19 cellular contexts compared by ENCODE assay signal in the genomic region with DNA sequence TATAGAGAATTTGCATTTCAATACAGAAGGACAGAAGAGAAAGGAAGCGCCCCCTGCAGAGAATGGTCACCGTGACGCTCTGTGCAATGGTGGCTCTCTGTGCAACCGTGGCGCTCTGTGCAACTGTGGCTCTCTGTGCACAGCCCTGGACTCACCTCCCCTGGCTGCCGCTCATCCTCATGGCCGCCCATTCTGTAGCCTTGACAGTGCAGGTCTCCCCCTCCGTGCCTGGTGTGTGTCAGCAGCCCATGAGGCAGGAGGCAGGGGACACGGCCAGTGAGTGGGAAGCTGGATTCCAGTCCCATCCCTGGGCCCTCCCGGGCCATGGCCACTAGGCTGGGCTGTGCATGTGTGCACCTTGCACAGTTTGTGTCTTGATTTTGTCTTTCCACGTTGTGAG. TPM values are rescaled to one million over a fixed set of nuclear protein-coding genes. Genes with fewer than 3 reads are reported as not detected.
DNase-seq lines count a peak whose midpoint lies in the region; ATAC-seq and TF ChIP-seq lines count a peak whose summit lies in the region.
"Had no signal": no experiment of that assay in that cellular context is flagged by ENCODE, and none has a peak within 500 bp of the region (broad histone marks: within the 10 kb centered on the region; RNA-seq: fewer than 3 reads in every experiment).

No MANE protein-coding gene starts in this region.

- no peak overlapping the region for H2BK5ac ChIP-seq in mesendoderm (ENCODE audit: low read length)

- H3K9me3 Mint-ChIP-seq in WTC11, result peaks cover 8% of the 10 kb centered on the region

- no peak overlapping the region for H2BK15ac ChIP-seq in mesendoderm (replicated peaks; ENCODE audit: low read depth)

- H3K4me3 ChIP-seq in right atrium auricular region, result no peak overlapping the region
- H3K4me3 ChIP-seq in mesendoderm (ENCODE audit: low read length), result no peak overlapping the region
- H3K4me3 ChIP-seq in aorta (ENCODE audit: low read length in 2 of 2), result no peak overlapping the region
- H3K4me3 ChIP-seq in hepatocyte, result no peak overlapping the region
- H3K4me3 ChIP-seq: colonic mucosa, SJSA1 had no signal

- H3K79me1 ChIP-seq in mesendoderm (ENCODE audit: low read length), result peaks cover 3% of the 10 kb centered on the region

- no peak overlapping the region for H3K27ac ChIP-seq in right atrium auricular region
- H3K27ac ChIP-seq in mesendoderm (ENCODE audit: low read depth, low read length), result no peak overlapping the region
- no peak overlapping the region for H3K27ac ChIP-seq in aorta (ENCODE audit: low read depth in 1 of 2, low read length in 2 of 2)
- H3K27ac ChIP-seq in hepatocyte, result no peak overlapping the region
- H3K27ac ChIP-seq: colonic mucosa, neutrophil, SJSA1, VCaP had no signal

- no peaks in the 10 kb centered on the region for H3K9me2 ChIP-seq in hepatocyte (replicated peaks; ENCODE audit: insufficient read depth)

- H3K18ac ChIP-seq in mesendoderm (ENCODE audit: low read length), result no peak overlapping the region

- H2AK5ac ChIP-seq in mesendoderm (ENCODE audit: low read length), result no peak overlapping the region

- H3K56ac ChIP-seq in mesendoderm (ENCODE audit: low read length), result peak overlapping the region; percentile 6

- peak; percentile 62 for ATAC-seq in WTC11
- no peak for ATAC-seq in aorta (ENCODE audit: low FRiP score)
- ATAC-seq in HG02852 (IDR thresholded peaks at IDR 0.05; ENCODE audit: unreplicated experiment), result no peak
- ATAC-seq: activated CD8-positive, alpha-beta T cell treated with anti-CD3 and anti-CD28 coated beads for 36 hours; left lobe of liver had no signal

- WGBS in mesendoderm (ENCODE audit: extremely low coverage, insufficient coverage, low lambda C conversion rate), result no CpG with 5 or more reads among the region's 11 CpGs
- whole genome bisulfite sequencing in aorta, 2 donors, result 83 to 84% methylated on average over 11 of the region's 11 CpGs
- 92% methylated on average over 11 of the region's 11 CpGs for WGBS in hepatocyte (ENCODE audit: low lambda C conversion rate, missing lambda C conversion rate)

- peaks cover 14% of the 10 kb centered on the region for H3K4me1 Mint-ChIP-seq in WTC11
- H3K4me1 Mint-ChIP-seq: brain had no signal

- H3K27ac Mint-ChIP-seq in WTC11, result peak overlapping the region; percentile 63
- H3K27ac Mint-ChIP-seq: CD4-positive, CD25-positive, alpha-beta regulatory T cell had no signal

- no peaks in the 10 kb centered on the region for H3K4me1 ChIP-seq in right atrium auricular region
- H3K4me1 ChIP-seq in mesendoderm (ENCODE audit: control insufficient read depth, low read depth, low read length), result no peaks in the 10 kb centered on the region
- H3K4me1 ChIP-seq in aorta (ENCODE audit: control insufficient read depth in 1 of 2, insufficient read depth in 2 of 2, low read length in 2 of 2), result no peaks in the 10 kb centered on the region
- no peaks in the 10 kb centered on the region for H3K4me1 ChIP-seq in hepatocyte (ENCODE audit: insufficient read depth)
- H3K4me1 ChIP-seq: colonic mucosa had no signal

- H4K5ac ChIP-seq in mesendoderm (ENCODE audit: low read length), result no peak overlapping the region

- H3K79me2 ChIP-seq in mesendoderm (ENCODE audit: control insufficient read depth, insufficient read depth, low read length) (no peaks in the 10 kb centered on the region), hepatocyte (peaks cover 44% of the 10 kb centered on the region)

- H3K4ac ChIP-seq in mesendoderm (ENCODE audit: low read depth, low read length), result no peak overlapping the region

- H2BK120ac ChIP-seq in mesendoderm (ENCODE audit: low read depth, low read length), result no peak overlapping the region

- intact Hi-C loops in cardiac septum (cut with DNase I), result no loop called here
- intact Hi-C loops in aorta (cut with DNase I), result no loop called here

- no peak overlapping the region for H2AFZ ChIP-seq in hepatocyte

- no peak overlapping the region for H3K23ac ChIP-seq in mesendoderm (ENCODE audit: low read length)

- DNase-seq in cardiac septum (ENCODE audit: low spot score) (peak; percentile 50), right atrium auricular region (ENCODE audit: low spot score) (no peak), WTC11 (ENCODE audit: low spot score) (peak; percentile 36), mesendoderm (no peak), aorta (peak; percentile 26 to 42), hepatocyte (ENCODE audit: low spot score) (no peak)
- DNase-seq: activated CD8-positive, alpha-beta T cell treated with anti-CD3 and anti-CD28 coated beads for 36 hours; colonic mucosa; DMS 273 treated with DMSO at 0.1 percent for 48 hours; NCI-H1930; NCI-H226; stimulated activated CD4-positive, alpha-beta T cell treated with anti-CD3 and anti-CD28 coated beads, Interleukin-12 subunit alpha, Interleukin-12 subunit beta, amount 100 ng/mL, for 4 hours had no signal

- H3K9me3 ChIP-seq in right atrium auricular region, result peaks cover 0 to 20% of the 10 kb centered on the region in 2 donors
- H3K9me3 ChIP-seq in aorta (ENCODE audit: control insufficient read depth, low read length), result no peaks in the 10 kb centered on the region
- H3K9me3 ChIP-seq in hepatocyte (ENCODE audit: low read depth), result peaks cover 13% of the 10 kb centered on the region
- H3K9me3 ChIP-seq: colonic mucosa, neutrophil had no signal

- H3K36me3 Mint-ChIP-seq in WTC11, result peaks cover 74% of the 10 kb centered on the region

- no peak overlapping the region for H3K4me3 Mint-ChIP-seq in WTC11
- H3K4me3 Mint-ChIP-seq: activated CD8-positive, alpha-beta T cell treated with anti-CD3 and anti-CD28 coated beads for 36 hours; brain; CD4-positive, CD25-positive, alpha-beta regulatory T cell had no signal

- peaks cover 3% of the 10 kb centered on the region for H4K20me1 ChIP-seq in hepatocyte (ENCODE audit: insufficient read depth, poor library complexity, severe bottlenecking)

- no peaks in the 10 kb centered on the region for H3K27me3 Mint-ChIP-seq in WTC11 (ENCODE audit: low read depth)
- H3K27me3 Mint-ChIP-seq: activated CD8-positive, alpha-beta T cell treated with anti-CD3 and anti-CD28 coated beads for 36 hours; brain; CD4-positive, CD25-positive, alpha-beta regulatory T cell had no signal

- H3K27me3 ChIP-seq in right atrium auricular region, result no peaks in the 10 kb centered on the region
- H3K27me3 ChIP-seq in mesendoderm (ENCODE audit: insufficient read depth, low read length, poor library complexity), result no peaks in the 10 kb centered on the region
- no peaks in the 10 kb centered on the region for H3K27me3 ChIP-seq in aorta (ENCODE audit: control insufficient read depth in 1 of 2, insufficient read depth in 2 of 2, low read length in 1 of 2)
- H3K27me3 ChIP-seq in hepatocyte, result no peaks in the 10 kb centered on the region
- H3K27me3 ChIP-seq: colonic mucosa, neutrophil, SJSA1 had no signal

- peaks cover 77% of the 10 kb centered on the region for H3K36me3 ChIP-seq in right atrium auricular region
- no peaks in the 10 kb centered on the region for H3K36me3 ChIP-seq in mesendoderm (ENCODE audit: control insufficient read depth, insufficient read depth, low read length)
- peaks cover 0 to 15% of the 10 kb centered on the region in 2 donors for H3K36me3 ChIP-seq in aorta (ENCODE audit: control insufficient read depth in 1 of 2, insufficient read depth in 2 of 2, low read length in 1 of 2)
- H3K36me3 ChIP-seq in hepatocyte (replicated peaks; ENCODE audit: insufficient read depth, low read depth), result peaks cover 3% of the 10 kb centered on the region

- H3K4me2 ChIP-seq in mesendoderm (ENCODE audit: low read length) (no peak overlapping the region), hepatocyte (no peak overlapping the region)

- H4K8ac ChIP-seq in mesendoderm (ENCODE audit: low read depth, low read length), result no peak overlapping the region

- CTCF ChIA-PET in WTC11 (lab: Charles Lee), result interaction anchor here (1.2 kb wide), 1 partner anchor 8 kb away, joined by 7 read pairs; no protein-coding TSS in a partner anchor

- H3K9ac ChIP-seq in mesendoderm (ENCODE audit: low read length), result no peak overlapping the region

- POLR2A ChIA-PET in WTC11 (lab: Charles Lee), result no interaction called here

- no peak for TF ChIP-seq CTCF in right atrium auricular region (IDR thresholded peaks at IDR 0.05)
- TF ChIP-seq CTCF in WTC11 (IDR thresholded peaks at IDR 0.05), result no peak
- no peak for TF ChIP-seq CTCF in hepatocyte (IDR thresholded peaks at IDR 0.05; ENCODE audit: poor library complexity)

TF ChIP-seq in WTC11, 78 proteins besides CTCF, POLR2A, EP300 and RAD21:
- TF ChIP-seq TCF7 (CRISPR knock-in tag; IDR thresholded peaks at IDR 0.05; ENCODE audit: low read depth) (no peak), PRRX2 (CRISPR knock-in tag; IDR thresholded peaks at IDR 0.05) (no peak), ZNF138 (CRISPR knock-in tag; conservative IDR thresholded peaks at IDR 0.05) (no peak), CREB1 (CRISPR knock-in tag; IDR thresholded peaks at IDR 0.05) (no peak)
- TF ChIP-seq, protein P1, sequence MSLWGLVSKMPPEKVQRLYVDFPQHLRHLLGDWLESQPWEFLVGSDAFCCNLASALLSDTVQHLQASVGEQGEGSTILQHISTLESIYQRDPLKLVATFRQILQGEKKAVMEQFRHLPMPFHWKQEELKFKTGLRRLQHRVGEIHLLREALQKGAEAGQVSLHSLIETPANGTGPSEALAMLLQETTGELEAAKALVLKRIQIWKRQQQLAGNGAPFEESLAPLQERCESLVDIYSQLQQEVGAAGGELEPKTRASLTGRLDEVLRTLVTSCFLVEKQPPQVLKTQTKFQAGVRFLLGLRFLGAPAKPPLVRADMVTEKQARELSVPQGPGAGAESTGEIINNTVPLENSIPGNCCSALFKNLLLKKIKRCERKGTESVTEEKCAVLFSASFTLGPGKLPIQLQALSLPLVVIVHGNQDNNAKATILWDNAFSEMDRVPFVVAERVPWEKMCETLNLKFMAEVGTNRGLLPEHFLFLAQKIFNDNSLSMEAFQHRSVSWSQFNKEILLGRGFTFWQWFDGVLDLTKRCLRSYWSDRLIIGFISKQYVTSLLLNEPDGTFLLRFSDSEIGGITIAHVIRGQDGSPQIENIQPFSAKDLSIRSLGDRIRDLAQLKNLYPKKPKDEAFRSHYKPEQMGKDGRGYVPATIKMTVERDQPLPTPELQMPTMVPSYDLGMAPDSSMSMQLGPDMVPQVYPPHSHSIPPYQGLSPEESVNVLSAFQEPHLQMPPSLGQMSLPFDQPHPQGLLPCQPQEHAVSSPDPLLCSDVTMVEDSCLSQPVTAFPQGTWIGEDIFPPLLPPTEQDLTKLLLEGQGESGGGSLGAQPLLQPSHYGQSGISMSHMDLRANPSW (CRISPR knock-in tag; conservative IDR thresholded peaks at IDR 0.05; ENCODE audit: low read depth), result no peak

RNA-seq across cellular contexts. Expression of gene EXOC3, which starts 12.0 kb away (rescaled TPM):
- total RNA-seq in cardiac septum (42.9 TPM), right atrium auricular region (10 to 100 TPM; 34.7 to 40.7 TPM), WTC11 (2021) (60.1 to 62.4 TPM (median 62.2 TPM) in 3 replicates), aorta (10 to 100 TPM; 54.6 to 65.2 TPM), hepatocyte (30.9 and 38.3 TPM in 2 replicates)
- 16.9 TPM for polyA plus RNA-seq in mesendoderm (2013, experiment 1 of 2)
- 16.9 TPM for polyA plus RNA-seq in mesendoderm (2013, experiment 2 of 2)
- polyA plus RNA-seq in aorta (10 to 100 TPM; 31.3 to 88.9 TPM), hepatocyte (36.1 and 45.3 TPM in 2 replicates)

Comparison
In these comparisons a context has a peak if more than half of its experiments do, and no peak if none do; other contexts are left out.
1. DNase-seq: peak in cardiac septum (single experiment), WTC11 (single experiment) and aorta (2 of 2); none in right atrium auricular region (single experiment), mesendoderm (single experiment) and hepatocyte (single experiment).